In genomic region chr5:95723632-95724369, GRCh38 we compare ENCODE assay signal across 1 cellular context.
TF ChIP-seq lines count a peak whose summit lies in the region.

No MANE protein-coding gene starts in this region.

TF ChIP-seq in IMR-90, 13 proteins besides CTCF, POLR2A, EP300 and RAD21:
- TF ChIP-seq MAZ (IDR thresholded peaks at IDR 0.05; ENCODE audit: borderline replicate concordance, low read depth, low read length): no peak
TF ChIP-seq in IMR-90: peak in this region for 0.
